In the genomic region with DNA sequence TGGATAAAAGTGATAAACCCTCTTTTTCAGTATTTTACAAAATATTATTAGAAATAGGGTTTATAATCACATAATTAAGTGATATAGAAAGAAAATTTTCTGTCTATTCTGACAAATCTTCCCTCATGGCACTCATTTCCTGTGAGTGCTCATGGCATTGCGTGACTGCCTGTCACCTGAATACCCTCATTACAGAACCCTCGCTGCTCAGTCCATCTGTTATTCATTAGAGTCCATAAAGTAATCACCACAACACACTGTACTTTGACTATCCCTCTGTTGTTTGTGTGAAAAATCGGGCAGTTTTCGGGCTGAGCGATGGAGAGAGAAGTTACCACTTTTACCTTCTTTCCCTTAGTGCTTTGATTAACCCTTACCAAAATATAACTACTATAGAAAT, we compare ENCODE assay signal across 25 cellular contexts.
DNase-seq lines count a peak whose midpoint lies in the region; ATAC-seq and TF ChIP-seq lines count a peak whose summit lies in the region.
"Had no signal": no experiment of that assay in that cellular context is flagged by ENCODE, and none has a peak within 500 bp of the region (broad histone marks: within the 10 kb centered on the region; RNA-seq: fewer than 3 reads in every experiment).

No MANE protein-coding gene starts in this region.

- no peak for TF ChIP-seq CTCF in foreskin fibroblast (IDR thresholded peaks at IDR 0.05; ENCODE audit: low read depth, low read length)

- no peak overlapping the region for H3K27ac Mint-ChIP-seq in activated CD4-positive, alpha-beta T cell treated with anti-CD3 and anti-CD28 coated beads, Interleukin-2, amount 10 ng/mL, durations not matched to agents 7 days and 5 days
- no peak overlapping the region for H3K27ac Mint-ChIP-seq in activated CD4-positive, alpha-beta memory T cell treated with anti-CD3 and anti-CD28 coated beads, Interleukin-2, amount 10 ng/mL, durations not matched to agents 7 days and 5 days
- H3K27ac Mint-ChIP-seq: activated B cell treated with CpG ODN at 0.5 μM for 24 hours; activated CD4-positive, alpha-beta memory T cell treated with anti-CD3 and anti-CD28 coated beads for 36 hours; activated naive CD4-positive, alpha-beta T cell treated with anti-CD3 and anti-CD28 coated beads, Interleukin-2, amount 50 U/mL, for 72 hours; activated T-cell treated with anti-CD3 and anti-CD28 coated beads, Interleukin-2, amount 50 U/mL, for 24 hours; endodermal cell; nephron progenitor cell had no signal

- CTCF ChIA-PET in activated CD4-positive, alpha-beta T cell treated with anti-CD3 and anti-CD28 coated beads, Interleukin-2, amount 10 ng/mL, durations not matched to agents 7 days and 5 days (lab: Charles Lee): no interaction called here
- CTCF ChIA-PET in activated CD4-positive, alpha-beta memory T cell treated with anti-CD3 and anti-CD28 coated beads, Interleukin-2, amount 10 ng/mL, durations not matched to agents 7 days and 5 days (lab: Charles Lee): no interaction called here

- POLR2A ChIA-PET in activated CD4-positive, alpha-beta T cell treated with anti-CD3 and anti-CD28 coated beads, Interleukin-2, amount 10 ng/mL, durations not matched to agents 7 days and 5 days (lab: Charles Lee): no interaction called here
- POLR2A ChIA-PET in activated CD4-positive, alpha-beta memory T cell treated with anti-CD3 and anti-CD28 coated beads, Interleukin-2, amount 10 ng/mL, durations not matched to agents 7 days and 5 days (lab: Charles Lee): no interaction called here

- no peaks in the 10 kb centered on the region for H3K4me1 Mint-ChIP-seq in activated CD4-positive, alpha-beta T cell treated with anti-CD3 and anti-CD28 coated beads, Interleukin-2, amount 10 ng/mL, durations not matched to agents 7 days and 5 days
- no peaks in the 10 kb centered on the region for H3K4me1 Mint-ChIP-seq in activated CD4-positive, alpha-beta memory T cell treated with anti-CD3 and anti-CD28 coated beads, Interleukin-2, amount 10 ng/mL, durations not matched to agents 7 days and 5 days
- H3K4me1 Mint-ChIP-seq: activated B cell treated with CpG ODN at 0.5 μM for 24 hours, endodermal cell, nephron progenitor cell had no signal

- peak; percentile 78 for ATAC-seq in SK-N-SH treated with all-trans-retinoic acid at 6 μM for 48 hours
- ATAC-seq: activated naive CD4-positive, alpha-beta T cell treated with anti-CD3 and anti-CD28 coated beads, Interleukin-2, amount 50 U/mL, for 72 hours; heart left ventricle; left lung had no signal

- H3K9me3 Mint-ChIP-seq in activated CD4-positive, alpha-beta T cell treated with anti-CD3 and anti-CD28 coated beads, Interleukin-2, amount 10 ng/mL, durations not matched to agents 7 days and 5 days: peaks cover 3% of the 10 kb centered on the region
- peaks cover 9% of the 10 kb centered on the region for H3K9me3 Mint-ChIP-seq in activated CD4-positive, alpha-beta memory T cell treated with anti-CD3 and anti-CD28 coated beads, Interleukin-2, amount 10 ng/mL, durations not matched to agents 7 days and 5 days
- H3K9me3 Mint-ChIP-seq: endodermal cell, nephron progenitor cell had no signal

- DNase-seq in COLO829 (ENCODE audit: low spot score) (peak; percentile 23), M059J (ENCODE audit: low read depth) (peak; percentile 0), foreskin fibroblast (peak; percentile 51 to 84), NOMO-1 (lab: John Stamatoyannopoulos, UW; ENCODE audit: unreplicated experiment in 2 of 2) (no peak)
- DNase-seq in activated CD4-positive, alpha-beta T cell treated with anti-CD3 and anti-CD28 coated beads, Interleukin-2, amount 10 ng/mL, durations not matched to agents 7 days and 5 days: no peak
- DNase-seq in activated CD4-positive, alpha-beta memory T cell treated with anti-CD3 and anti-CD28 coated beads, Interleukin-2, amount 10 ng/mL, durations not matched to agents 7 days and 5 days: no peak
- no peak for DNase-seq in activated T-cell treated with anti-CD3 and anti-CD28 coated beads, Interleukin-2, amount 50 U/mL, for 48 hours
- DNase-seq: activated B cell treated with CpG ODN at 0.5 μM for 24 hours; activated CD4-positive, alpha-beta memory T cell treated with anti-CD3 and anti-CD28 coated beads for 36 hours; activated T-cell treated with anti-CD3 and anti-CD28 coated beads, Interleukin-2, amount 50 U/mL, for 24 hours; colonic mucosa; endodermal cell; GM23248; heart left ventricle; left lung; NCI-H1694 treated with DMSO at 0.1 percent for 48 hours; NCI-H526 treated with DMSO at 0.1 percent for 48 hours; nephron progenitor cell; PC-9; posterior cingulate gyrus; sigmoid colon had no signal

- H3K4me3 Mint-ChIP-seq in activated CD4-positive, alpha-beta T cell treated with anti-CD3 and anti-CD28 coated beads, Interleukin-2, amount 10 ng/mL, durations not matched to agents 7 days and 5 days: no peak overlapping the region
- H3K4me3 Mint-ChIP-seq in activated CD4-positive, alpha-beta memory T cell treated with anti-CD3 and anti-CD28 coated beads, Interleukin-2, amount 10 ng/mL, durations not matched to agents 7 days and 5 days: no peak overlapping the region
- H3K4me3 Mint-ChIP-seq: activated B cell treated with CpG ODN at 0.5 μM for 24 hours; activated CD4-positive, alpha-beta memory T cell treated with anti-CD3 and anti-CD28 coated beads for 36 hours; activated T-cell treated with anti-CD3 and anti-CD28 coated beads, Interleukin-2, amount 50 U/mL, for 24 hours; endodermal cell; nephron progenitor cell had no signal

- no peaks in the 10 kb centered on the region for H3K36me3 Mint-ChIP-seq in activated CD4-positive, alpha-beta T cell treated with anti-CD3 and anti-CD28 coated beads, Interleukin-2, amount 10 ng/mL, durations not matched to agents 7 days and 5 days (ENCODE audit: low read depth)
- no peaks in the 10 kb centered on the region for H3K36me3 Mint-ChIP-seq in activated CD4-positive, alpha-beta memory T cell treated with anti-CD3 and anti-CD28 coated beads, Interleukin-2, amount 10 ng/mL, durations not matched to agents 7 days and 5 days (ENCODE audit: low read depth)
- H3K36me3 Mint-ChIP-seq: activated CD4-positive, alpha-beta memory T cell treated with anti-CD3 and anti-CD28 coated beads for 36 hours; activated naive CD4-positive, alpha-beta T cell treated with anti-CD3 and anti-CD28 coated beads, Interleukin-2, amount 50 U/mL, for 72 hours had no signal

- no peaks in the 10 kb centered on the region for H3K27me3 Mint-ChIP-seq in activated CD4-positive, alpha-beta T cell treated with anti-CD3 and anti-CD28 coated beads, Interleukin-2, amount 10 ng/mL, durations not matched to agents 7 days and 5 days
- no peaks in the 10 kb centered on the region for H3K27me3 Mint-ChIP-seq in activated CD4-positive, alpha-beta memory T cell treated with anti-CD3 and anti-CD28 coated beads, Interleukin-2, amount 10 ng/mL, durations not matched to agents 7 days and 5 days
- H3K27me3 Mint-ChIP-seq: activated B cell treated with CpG ODN at 0.5 μM for 24 hours; activated CD4-positive, alpha-beta memory T cell treated with anti-CD3 and anti-CD28 coated beads for 36 hours; activated T-cell treated with anti-CD3 and anti-CD28 coated beads, Interleukin-2, amount 50 U/mL, for 24 hours had no signal

- H3K4me3 ChIP-seq in foreskin fibroblast (ENCODE audit: low read depth in 1 of 2, low read length in 2 of 2): peak overlapping the region in 1 of 2 donors; percentile 26
- H3K4me3 ChIP-seq: colonic mucosa, GM23248, heart left ventricle, left lung, PC-9, sigmoid colon, suprapubic skin, vagina had no signal

TF ChIP-seq in SK-N-SH treated with all-trans-retinoic acid at 6 μM for 48 hours, 23 proteins besides CTCF, POLR2A, EP300 and RAD21 (continues in another document):
- no peak for TF ChIP-seq CREB5 (CRISPR knock-in tag; IDR thresholded peaks at IDR 0.05; ENCODE audit: low read depth)
- no peak for TF ChIP-seq PPARA (CRISPR knock-in tag; IDR thresholded peaks at IDR 0.05; ENCODE audit: borderline replicate concordance)
- TF ChIP-seq ZNF70 (CRISPR knock-in tag; IDR thresholded peaks at IDR 0.05): no peak
- no peak for TF ChIP-seq POU6F1 (CRISPR knock-in tag; IDR thresholded peaks at IDR 0.05; ENCODE audit: borderline replicate concordance, low read depth)
- no peak for TF ChIP-seq CSDC2 (CRISPR knock-in tag; IDR thresholded peaks at IDR 0.05)
- no peak for TF ChIP-seq TCF4 (CRISPR knock-in tag; IDR thresholded peaks at IDR 0.05; ENCODE audit: borderline replicate concordance)
- TF ChIP-seq ISL1 (CRISPR knock-in tag; IDR thresholded peaks at IDR 0.05): no peak

Comparison
In these comparisons a context has a peak if more than half of its experiments do, and no peak if none do; other contexts are left out.
1. DNase-seq: peak in COLO829 (single experiment), M059J (single experiment) and foreskin fibroblast (2 of 2); none in activated CD4-positive, alpha-beta T cell treated with anti-CD3 and anti-CD28 coated beads, Interleukin-2, amount 10 ng/mL, durations not matched to agents 7 days and 5 days (single experiment), activated CD4-positive, alpha-beta memory T cell treated with anti-CD3 and anti-CD28 coated beads, Interleukin-2, amount 10 ng/mL, durations not matched to agents 7 days and 5 days (single experiment), NOMO-1 (0 of 2) and activated T-cell treated with anti-CD3 and anti-CD28 coated beads, Interleukin-2, amount 50 U/mL, for 48 hours (0 of 2).